ENCODE assay signal across 1 cellular context in the genomic region with DNA sequence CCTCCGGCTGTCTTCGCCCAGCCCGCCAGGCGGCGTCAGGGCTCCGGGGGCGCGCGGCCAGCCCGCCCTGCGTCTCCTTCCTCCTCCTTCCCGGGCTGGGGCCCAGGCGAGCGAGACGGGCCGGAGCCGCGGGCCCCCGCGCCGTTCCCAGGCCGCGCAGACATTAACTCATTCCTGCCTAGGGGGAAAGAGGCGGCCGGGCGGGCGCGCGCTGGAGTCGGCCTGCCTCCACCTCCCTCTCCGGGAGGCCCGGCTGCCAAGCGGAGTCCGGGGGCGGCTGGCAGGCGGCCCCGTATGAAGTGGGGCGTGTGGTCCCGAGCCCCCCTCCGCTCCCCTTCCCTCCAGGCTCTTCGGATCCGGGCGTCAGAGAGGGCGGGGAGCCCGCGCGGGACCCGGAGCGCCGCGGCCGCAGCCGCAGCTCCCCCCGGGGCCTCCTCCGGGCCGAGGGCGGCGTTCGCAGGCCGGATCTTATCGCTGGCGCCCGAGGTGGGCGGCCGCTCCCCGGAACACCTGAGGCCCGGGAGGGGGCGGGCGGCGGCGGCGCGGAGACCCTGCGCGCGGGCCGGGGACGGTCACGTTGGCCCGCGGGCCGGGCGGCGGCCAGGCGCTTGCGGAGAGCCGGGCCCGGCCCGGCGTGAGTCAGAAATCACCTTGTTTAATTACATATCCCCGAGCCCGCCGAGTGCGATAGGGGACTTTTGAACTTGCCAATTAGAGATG.
TF ChIP-seq lines count a peak whose summit lies in the region.

No MANE protein-coding gene starts in this region.

TF ChIP-seq in HEK293, 187 proteins besides CTCF, POLR2A, EP300 and RAD21 (continued from another document):
- TF ChIP-seq ZNF549 (tag by site-specific recombination; IDR thresholded peaks at IDR 0.05) (no peak), ZBTB7A (tag by site-specific recombination; IDR thresholded peaks at IDR 0.05; ENCODE audit: low read depth) (no peak), ZFP3 (tag by site-specific recombination; IDR thresholded peaks at IDR 0.05; ENCODE audit: low read depth) (no peak), ZNF776 (tag by site-specific recombination; IDR thresholded peaks at IDR 0.05; ENCODE audit: borderline replicate concordance) (no peak), ZFHX2 (tag by site-specific recombination; conservative IDR thresholded peaks at IDR 0.05) (peak; percentile 87), KLF9 (tag by site-specific recombination; IDR thresholded peaks at IDR 0.05; ENCODE audit: low read depth) (no peak; the same call in 1 of the 2 replicates), RBAK (tag by site-specific recombination; IDR thresholded peaks at IDR 0.05) (no peak), ZFP69B (tag by site-specific recombination; IDR thresholded peaks at IDR 0.05) (peak; percentile 65; the same call in 1 of the 2 replicates), EGR2 (tag by site-specific recombination; IDR thresholded peaks at IDR 0.05; ENCODE audit: low read depth) (peak; percentile 73), ZNF510 (tag by site-specific recombination; IDR thresholded peaks at IDR 0.05; ENCODE audit: insufficient replicate concordance) (no peak), ZNF600 (tag by site-specific recombination; IDR thresholded peaks at IDR 0.05) (no peak), ZNF274 (IDR thresholded peaks at IDR 0.05; ENCODE audit: low read length) (no peak), ZNF274 (tag by site-specific recombination; IDR thresholded peaks at IDR 0.05; ENCODE audit: borderline replicate concordance) (no peak), ZNF792 (tag by site-specific recombination; IDR thresholded peaks at IDR 0.05) (no peak), ZIC2 (tag by site-specific recombination; IDR thresholded peaks at IDR 0.05) (no peak; the same call in 1 of the 2 replicates)
- TF ChIP-seq, protein P1, sequence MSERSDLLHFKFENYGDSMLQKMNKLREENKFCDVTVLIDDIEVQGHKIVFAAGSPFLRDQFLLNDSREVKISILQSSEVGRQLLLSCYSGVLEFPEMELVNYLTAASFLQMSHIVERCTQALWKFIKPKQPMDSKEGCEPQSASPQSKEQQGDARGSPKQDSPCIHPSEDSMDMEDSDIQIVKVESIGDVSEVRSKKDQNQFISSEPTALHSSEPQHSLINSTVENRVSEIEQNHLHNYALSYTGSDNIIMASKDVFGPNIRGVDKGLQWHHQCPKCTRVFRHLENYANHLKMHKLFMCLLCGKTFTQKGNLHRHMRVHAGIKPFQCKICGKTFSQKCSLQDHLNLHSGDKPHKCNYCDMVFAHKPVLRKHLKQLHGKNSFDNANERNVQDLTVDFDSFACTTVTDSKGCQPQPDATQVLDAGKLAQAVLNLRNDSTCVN (tag by site-specific recombination; optimal IDR thresholded peaks at IDR 0.05) = peak; percentile 94
- TF ChIP-seq, protein P2, sequence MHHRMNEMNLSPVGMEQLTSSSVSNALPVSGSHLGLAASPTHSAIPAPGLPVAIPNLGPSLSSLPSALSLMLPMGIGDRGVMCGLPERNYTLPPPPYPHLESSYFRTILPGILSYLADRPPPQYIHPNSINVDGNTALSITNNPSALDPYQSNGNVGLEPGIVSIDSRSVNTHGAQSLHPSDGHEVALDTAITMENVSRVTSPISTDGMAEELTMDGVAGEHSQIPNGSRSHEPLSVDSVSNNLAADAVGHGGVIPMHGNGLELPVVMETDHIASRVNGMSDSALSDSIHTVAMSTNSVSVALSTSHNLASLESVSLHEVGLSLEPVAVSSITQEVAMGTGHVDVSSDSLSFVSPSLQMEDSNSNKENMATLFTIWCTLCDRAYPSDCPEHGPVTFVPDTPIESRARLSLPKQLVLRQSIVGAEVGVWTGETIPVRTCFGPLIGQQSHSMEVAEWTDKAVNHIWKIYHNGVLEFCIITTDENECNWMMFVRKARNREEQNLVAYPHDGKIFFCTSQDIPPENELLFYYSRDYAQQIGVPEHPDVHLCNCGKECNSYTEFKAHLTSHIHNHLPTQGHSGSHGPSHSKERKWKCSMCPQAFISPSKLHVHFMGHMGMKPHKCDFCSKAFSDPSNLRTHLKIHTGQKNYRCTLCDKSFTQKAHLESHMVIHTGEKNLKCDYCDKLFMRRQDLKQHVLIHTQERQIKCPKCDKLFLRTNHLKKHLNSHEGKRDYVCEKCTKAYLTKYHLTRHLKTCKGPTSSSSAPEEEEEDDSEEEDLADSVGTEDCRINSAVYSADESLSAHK (tag by site-specific recombination; IDR thresholded peaks at IDR 0.05) = no peak
- TF ChIP-seq, protein P3, sequence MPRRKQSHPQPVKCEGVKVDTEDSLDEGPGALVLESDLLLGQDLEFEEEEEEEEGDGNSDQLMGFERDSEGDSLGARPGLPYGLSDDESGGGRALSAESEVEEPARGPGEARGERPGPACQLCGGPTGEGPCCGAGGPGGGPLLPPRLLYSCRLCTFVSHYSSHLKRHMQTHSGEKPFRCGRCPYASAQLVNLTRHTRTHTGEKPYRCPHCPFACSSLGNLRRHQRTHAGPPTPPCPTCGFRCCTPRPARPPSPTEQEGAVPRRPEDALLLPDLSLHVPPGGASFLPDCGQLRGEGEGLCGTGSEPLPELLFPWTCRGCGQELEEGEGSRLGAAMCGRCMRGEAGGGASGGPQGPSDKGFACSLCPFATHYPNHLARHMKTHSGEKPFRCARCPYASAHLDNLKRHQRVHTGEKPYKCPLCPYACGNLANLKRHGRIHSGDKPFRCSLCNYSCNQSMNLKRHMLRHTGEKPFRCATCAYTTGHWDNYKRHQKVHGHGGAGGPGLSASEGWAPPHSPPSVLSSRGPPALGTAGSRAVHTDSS (tag by site-specific recombination; IDR thresholded peaks at IDR 0.05) = peak; percentile 38; the same call in 1 of the 2 replicates
